ENCODE assay signal across 11 cellular contexts in the genomic region with DNA sequence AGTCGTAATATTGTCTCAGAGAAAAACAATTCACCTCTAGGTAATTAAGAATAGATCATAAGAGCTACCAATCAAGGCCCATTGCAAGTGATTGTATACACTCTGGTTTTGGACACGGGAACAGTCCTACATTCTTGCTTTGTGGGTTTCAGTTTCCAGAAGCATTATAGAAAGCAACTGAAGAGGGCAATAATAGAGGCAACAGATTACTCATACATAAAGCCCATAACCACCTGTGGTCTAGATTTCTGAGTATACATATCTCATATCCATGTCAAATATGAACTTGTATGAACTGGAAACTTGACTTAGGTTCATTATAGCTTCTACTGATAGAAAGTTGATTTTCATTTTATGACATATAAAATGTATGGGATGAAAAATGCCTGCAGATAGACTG.
A peak's percentile ranks its signal among the peaks of the same experiment; 100 is the strongest.
DNase-seq lines count a peak whose midpoint lies in the region; ATAC-seq, FAIRE-seq and TF ChIP-seq lines count a peak whose summit lies in the region.
"Had no signal": no experiment of that assay in that cellular context is flagged by ENCODE, and none has a peak within 500 bp of the region (broad histone marks: within the 10 kb centered on the region; RNA-seq: fewer than 3 reads in every experiment).

No MANE protein-coding gene starts in this region.

- H3K9me3 ChIP-seq in esophagus squamous epithelium, result no peaks in the 10 kb centered on the region
- peaks cover 0 to 1% of the 10 kb centered on the region in 2 donors for H3K9me3 ChIP-seq in left lung

- peaks cover 1% of the 10 kb centered on the region; the same call in 1 of the 2 replicates for H3K36me3 ChIP-seq in GM06990 (ENCODE audit: control insufficient read depth, insufficient read depth, low read length)
- peaks cover 0 to 72% (median 3%) of the 10 kb centered on the region in 3 donors for H3K36me3 ChIP-seq in esophagus squamous epithelium
- H3K36me3 ChIP-seq in left lung, result peaks cover 0 to 56% of the 10 kb centered on the region in 2 donors

- peak; percentile 97 for ATAC-seq in GM18909 (IDR thresholded peaks at IDR 0.05; ENCODE audit: poor library complexity, unreplicated experiment)
- peak; percentile 98 for ATAC-seq in HG02610 (IDR thresholded peaks at IDR 0.05; ENCODE audit: unreplicated experiment)
- ATAC-seq in HG03460 (IDR thresholded peaks at IDR 0.05; ENCODE audit: unreplicated experiment), result peak; percentile 99
- ATAC-seq in left lung, result no peak

- H3K9me3 Mint-ChIP-seq in progenitor cell of endocrine pancreas (ENCODE audit: low read depth), result peaks cover under 1% of the 10 kb centered on the region

- no peak for TF ChIP-seq POLR2A in esophagus squamous epithelium (IDR thresholded peaks at IDR 0.05)

- H3K4me1 ChIP-seq in esophagus squamous epithelium (peaks cover 0 to 8% (median 4%) of the 10 kb centered on the region in 3 donors), left lung (no peaks in the 10 kb centered on the region)

- no peaks in the 10 kb centered on the region for H3K4me1 Mint-ChIP-seq in progenitor cell of endocrine pancreas (ENCODE audit: low read depth)

- DNase-seq in GM06990 (ENCODE audit: extremely low read depth, insufficient read length) (peak; percentile 52), esophagus squamous epithelium (lab: John Stamatoyannopoulos, UW) (no peak), D721Med (ENCODE audit: insufficient read length, low spot score) (no peak), left lung (no peak), progenitor cell of endocrine pancreas (ENCODE audit: low spot score, unreplicated experiment) (no peak)
- DNase-seq: Karpas-422, mammary epithelial cell had no signal

- H3K27me3 Mint-ChIP-seq in progenitor cell of endocrine pancreas, result no peaks in the 10 kb centered on the region
- H3K27me3 Mint-ChIP-seq: B cell had no signal

- H3K36me3 Mint-ChIP-seq in progenitor cell of endocrine pancreas (ENCODE audit: insufficient read depth), result peaks cover 27% of the 10 kb centered on the region

- H3K4me3 ChIP-seq in GM06990 (replicated peaks; ENCODE audit: low read depth, low read length) (no peak overlapping the region), esophagus squamous epithelium (no peak overlapping the region), left lung (no peak overlapping the region)

- H3K4me3 Mint-ChIP-seq in progenitor cell of endocrine pancreas (ENCODE audit: low read depth), result no peak overlapping the region
- H3K4me3 Mint-ChIP-seq: B cell had no signal

- intact Hi-C loops in esophagus squamous epithelium (cut with DNase I) (no loop called here), left lung (cut with DNase I) (no loop called here)

- H3K27me3 ChIP-seq in GM06990 (replicated peaks; ENCODE audit: control insufficient read depth, insufficient read depth, low read length) (no peaks in the 10 kb centered on the region), esophagus squamous epithelium (no peaks in the 10 kb centered on the region), left lung (no peaks in the 10 kb centered on the region)

- FAIRE-seq in D721Med (lab: Jason Lieb, UNC), result no peak

- 88 to 100% methylated on average over 2 of the region's 2 CpGs for WGBS in esophagus squamous epithelium, 2 donors

- H3K27ac ChIP-seq in esophagus squamous epithelium (no peak overlapping the region), left lung (no peak overlapping the region)

- TF ChIP-seq CTCF in GM06990 (IDR thresholded peaks at IDR 0.05; ENCODE audit: insufficient read depth, low read length, poor library complexity, severe bottlenecking) (no peak), esophagus squamous epithelium (IDR thresholded peaks at IDR 0.05) (no peak), D721Med (IDR thresholded peaks at IDR 0.05; ENCODE audit: insufficient read depth, missing control alignments) (no peak), left lung (IDR thresholded peaks at IDR 0.05) (no peak), progenitor cell of endocrine pancreas (IDR thresholded peaks at IDR 0.05; ENCODE audit: unreplicated experiment) (no peak)

- H3K27ac Mint-ChIP-seq in progenitor cell of endocrine pancreas, result no peak overlapping the region
- H3K27ac Mint-ChIP-seq: B cell had no signal
